Comparison of ENCODE assay signal across 12 cellular contexts in genomic region chr10:33136781-33137180, GRCh38.
DNase-seq lines count a peak whose midpoint lies in the region; ATAC-seq and FAIRE-seq lines count a peak whose summit lies in the region.
"Had no signal": no experiment of that assay in that cellular context is flagged by ENCODE, and none has a peak within 500 bp of the region (broad histone marks: within the 10 kb centered on the region; RNA-seq: fewer than 3 reads in every experiment).

No MANE protein-coding gene starts in this region.

- DNase-seq in ACHN (peak; percentile 31), iris pigment epithelial cell (ENCODE audit: low read depth) (peak; percentile 71), HUDEP-2 (lab: John Stamatoyannopoulos, UW; ENCODE audit: unreplicated experiment in 76 of 76) (no peak), substantia nigra (lab: John Stamatoyannopoulos, UW) (no peak), frontal cortex (ENCODE audit: low spot score in 2 of 2) (no peak)
- DNase-seq in activated CD4-positive, alpha-beta T cell treated with anti-CD3 and anti-CD28 coated beads, Interleukin-2, amount 10 ng/mL, durations not matched to agents 7 days and 5 days, result no peak
- DNase-seq: COR-L47, NCI-H774 had no signal

- H3K27me3 Mint-ChIP-seq in activated CD4-positive, alpha-beta T cell treated with anti-CD3 and anti-CD28 coated beads, Interleukin-2, amount 10 ng/mL, durations not matched to agents 7 days and 5 days, result no peaks in the 10 kb centered on the region

- no peak for FAIRE-seq in frontal cortex (lab: Jason Lieb, UNC)
- FAIRE-seq: TTC549 had no signal

- CTCF ChIA-PET in activated CD4-positive, alpha-beta T cell treated with anti-CD3 and anti-CD28 coated beads, Interleukin-2, amount 10 ng/mL, durations not matched to agents 7 days and 5 days (lab: Charles Lee), result interaction anchor here (0.8 to 2.4 kb wide), 4 partner anchors 10 to 43 kb away, joined by 3 to 6 read pairs (median 4); no protein-coding TSS in a partner anchor

- in situ Hi-C loops in ACHN (cut with HindIII; ENCODE audit: low pct_ligation_motif_present, low pct_unique_long_range_greater_than_20kb, low sequenced_read_pairs), result no loop called here

- peaks cover 89% of the 10 kb centered on the region for H3K4me1 Mint-ChIP-seq in activated CD4-positive, alpha-beta T cell treated with anti-CD3 and anti-CD28 coated beads, Interleukin-2, amount 10 ng/mL, durations not matched to agents 7 days and 5 days

- ATAC-seq in GM19452 (IDR thresholded peaks at IDR 0.05; ENCODE audit: unreplicated experiment) (peak; percentile 50), HG03439 (IDR thresholded peaks at IDR 0.05; ENCODE audit: unreplicated experiment) (no peak)

- H3K27ac ChIP-seq in substantia nigra (ENCODE audit: low read depth, low read length, poor library complexity, severe bottlenecking), result no peak overlapping the region
- H3K27ac ChIP-seq: ascending aorta had no signal

- no peaks in the 10 kb centered on the region for H3K9me3 Mint-ChIP-seq in activated CD4-positive, alpha-beta T cell treated with anti-CD3 and anti-CD28 coated beads, Interleukin-2, amount 10 ng/mL, durations not matched to agents 7 days and 5 days

- H3K4me3 Mint-ChIP-seq in activated CD4-positive, alpha-beta T cell treated with anti-CD3 and anti-CD28 coated beads, Interleukin-2, amount 10 ng/mL, durations not matched to agents 7 days and 5 days, result no peak overlapping the region

- POLR2A ChIA-PET in activated CD4-positive, alpha-beta T cell treated with anti-CD3 and anti-CD28 coated beads, Interleukin-2, amount 10 ng/mL, durations not matched to agents 7 days and 5 days (lab: Charles Lee), result no interaction called here

- peak overlapping the region; percentile 73 for H3K27ac Mint-ChIP-seq in activated CD4-positive, alpha-beta T cell treated with anti-CD3 and anti-CD28 coated beads, Interleukin-2, amount 10 ng/mL, durations not matched to agents 7 days and 5 days

- peaks cover 4% of the 10 kb centered on the region for H3K36me3 Mint-ChIP-seq in activated CD4-positive, alpha-beta T cell treated with anti-CD3 and anti-CD28 coated beads, Interleukin-2, amount 10 ng/mL, durations not matched to agents 7 days and 5 days (ENCODE audit: low read depth)

Comparison
In these comparisons a context has a peak if more than half of its experiments do, and no peak if none do; other contexts are left out.
1. DNase-seq: peak in ACHN (single experiment) and iris pigment epithelial cell (single experiment); none in activated CD4-positive, alpha-beta T cell treated with anti-CD3 and anti-CD28 coated beads, Interleukin-2, amount 10 ng/mL, durations not matched to agents 7 days and 5 days (single experiment), HUDEP-2 (0 of 76), substantia nigra (0 of 49) and frontal cortex (0 of 2).